ENCODE assay signal across 17 cellular contexts in the genomic region with DNA sequence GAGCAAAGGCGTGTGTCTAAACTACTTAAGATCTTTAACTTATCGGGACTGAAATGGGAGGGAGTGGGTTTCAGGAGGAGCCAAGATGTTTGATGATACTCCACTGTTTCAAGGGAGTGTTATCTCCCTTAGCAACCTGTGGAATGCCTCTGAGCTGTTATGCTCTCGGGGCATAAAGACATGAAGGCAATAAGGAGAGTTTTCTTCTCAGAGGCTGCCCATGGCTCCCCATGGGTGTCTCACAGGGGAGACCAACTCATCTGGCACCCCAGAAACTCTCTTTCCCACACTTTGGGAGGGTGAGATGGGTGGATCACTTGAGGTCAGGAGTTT.
DNase-seq lines count a peak whose midpoint lies in the region; ATAC-seq and TF ChIP-seq lines count a peak whose summit lies in the region.
"Had no signal": no experiment of that assay in that cellular context is flagged by ENCODE, and none has a peak within 500 bp of the region (broad histone marks: within the 10 kb centered on the region; RNA-seq: fewer than 3 reads in every experiment).

No MANE protein-coding gene starts in this region.

- H3K27me3 Mint-ChIP-seq in endodermal cell (ENCODE audit: insufficient read depth) (no peaks in the 10 kb centered on the region), neural progenitor cell (ENCODE audit: insufficient read depth, low read depth) (peaks cover 12% of the 10 kb centered on the region)
- H3K27me3 Mint-ChIP-seq: B cell; CD4-positive, alpha-beta T cell; IgD-negative memory B cell had no signal

- H3F3A ChIP-seq in neural progenitor cell (ENCODE audit: low read depth): peaks cover 17% of the 10 kb centered on the region

- H3K4me3 ChIP-seq in astrocyte of the spinal cord (ENCODE audit: low read depth, low read length) (no peak overlapping the region), endodermal cell (ENCODE audit: low read length) (no peak overlapping the region), neural progenitor cell (no peak overlapping the region)

- H3K4me1 Mint-ChIP-seq in endodermal cell: peaks cover 4% of the 10 kb centered on the region
- H3K4me1 Mint-ChIP-seq in neural progenitor cell: peaks cover 11% of the 10 kb centered on the region
- H3K4me1 Mint-ChIP-seq: B cell, IgD-negative memory B cell had no signal

- H4K20me1 ChIP-seq in neural progenitor cell (ENCODE audit: low read depth): no peaks in the 10 kb centered on the region

- H3K36me3 Mint-ChIP-seq in endodermal cell (ENCODE audit: low read depth): peaks cover 15% of the 10 kb centered on the region
- H3K36me3 Mint-ChIP-seq in neural progenitor cell: peaks cover 7% of the 10 kb centered on the region
- H3K36me3 Mint-ChIP-seq: IgD-negative memory B cell had no signal

- no peak overlapping the region for H3K9ac ChIP-seq in endodermal cell (ENCODE audit: extremely low read depth, low read length, poor library complexity, severe bottlenecking)
- no peak overlapping the region for H3K9ac ChIP-seq in neural progenitor cell

- H3K27ac ChIP-seq in endodermal cell (ENCODE audit: low read depth, low read length) (peak overlapping the region; percentile 87), neural progenitor cell (peak overlapping the region; percentile 71)

- DNase-seq in astrocyte of the spinal cord (ENCODE audit: low read depth, low spot score) (peak; percentile 1), endodermal cell (peak; percentile 38), neural progenitor cell (ENCODE audit: low spot score) (no peak), cerebellar nuclear complex (lab: John Stamatoyannopoulos, UW) (no peak), T-helper 9 cell (no peak)
- DNase-seq in activated CD8-positive, alpha-beta memory T cell treated with anti-CD3 and anti-CD28 coated beads for 24 hours: no peak
- DNase-seq: ACHN; C1 segment of cervical spinal cord; CD4-positive, alpha-beta T cell; DMS153; DMS79 treated with DMSO at 0.1 percent for 48 hours; EL; GOT3; H9 had no signal

- H3K4me3 Mint-ChIP-seq in endodermal cell: no peak overlapping the region
- no peak overlapping the region for H3K4me3 Mint-ChIP-seq in neural progenitor cell
- H3K4me3 Mint-ChIP-seq: B cell; CD4-positive, alpha-beta T cell; H9; IgD-negative memory B cell had no signal

- H3K4me1 ChIP-seq in endodermal cell (ENCODE audit: control insufficient read depth, insufficient read depth, low read length) (peaks cover 5% of the 10 kb centered on the region), neural progenitor cell (peaks cover 17% of the 10 kb centered on the region)

- H3K79me2 ChIP-seq in neural progenitor cell (ENCODE audit: low read depth): no peaks in the 10 kb centered on the region

- H3K36me3 ChIP-seq in endodermal cell (ENCODE audit: control insufficient read depth, insufficient read depth, low read length) (peaks cover 22% of the 10 kb centered on the region), neural progenitor cell (no peaks in the 10 kb centered on the region)

- peaks cover 11% of the 10 kb centered on the region for H3K9me3 ChIP-seq in endodermal cell (ENCODE audit: control insufficient read depth, low read length)
- H3K9me3 ChIP-seq in neural progenitor cell (ENCODE audit: low read depth): no peaks in the 10 kb centered on the region

- TF ChIP-seq CTCF in astrocyte of the spinal cord (IDR thresholded peaks at IDR 0.05; ENCODE audit: low read depth, low read length): no peak
- TF ChIP-seq CTCF in endodermal cell (conservative IDR thresholded peaks at IDR 0.05): no peak
- TF ChIP-seq CTCF in neural progenitor cell (IDR thresholded peaks at IDR 0.05): no peak

- H3K27ac Mint-ChIP-seq in endodermal cell: peak overlapping the region; percentile 84
- peak overlapping the region; percentile 94 for H3K27ac Mint-ChIP-seq in neural progenitor cell
- H3K27ac Mint-ChIP-seq: B cell; CD4-positive, alpha-beta T cell; H9 had no signal

- no peaks in the 10 kb centered on the region for H3K27me3 ChIP-seq in endodermal cell (ENCODE audit: control insufficient read depth, insufficient read depth, low read length, poor library complexity, severe bottlenecking)
- H3K27me3 ChIP-seq in neural progenitor cell: no peaks in the 10 kb centered on the region

- in situ Hi-C loops in astrocyte of the spinal cord (cut with HindIII; ENCODE audit: low sequenced_read_pairs): no loop called here

- WGBS in endodermal cell (ENCODE audit: insufficient coverage in 1 of 2, insufficient read length in 1 of 2), 2 experiments: 82% methylated on average over 3 of the region's 3 CpGs; no CpG with 5 or more reads in 1 of the 2 experiments

- H2AFZ ChIP-seq in neural progenitor cell (replicated peaks): no peak overlapping the region

- H3K4me2 ChIP-seq in neural progenitor cell: peak overlapping the region; percentile 60

- H3K9me3 Mint-ChIP-seq in endodermal cell (peaks cover 70% of the 10 kb centered on the region), neural progenitor cell (peaks cover 55% of the 10 kb centered on the region)

- no peak for ATAC-seq in GM21786 (IDR thresholded peaks at IDR 0.05; ENCODE audit: unreplicated experiment)

Comparison
In these comparisons a context has a peak if more than half of its experiments do, and no peak if none do; other contexts are left out.
1. DNase-seq: peak in astrocyte of the spinal cord (single experiment) and endodermal cell (single experiment); none in neural progenitor cell (single experiment), activated CD8-positive, alpha-beta memory T cell treated with anti-CD3 and anti-CD28 coated beads for 24 hours (single experiment), cerebellar nuclear complex (0 of 2) and T-helper 9 cell (single experiment).